1 cellular context compared by ENCODE assay signal in genomic region chr9:35560625-35561337, GRCh38.
TF ChIP-seq lines count a peak whose summit lies in the region.

No MANE protein-coding gene starts in this region.

TF ChIP-seq in HepG2, 621 proteins besides CTCF, POLR2A, EP300 and RAD21:
- no peak for TF ChIP-seq ZNF225 (CRISPR knock-in tag; IDR thresholded peaks at IDR 0.05)
- TF ChIP-seq ZNF878 (CRISPR knock-in tag; IDR thresholded peaks at IDR 0.05): no peak
- TF ChIP-seq SMARCC2 (IDR thresholded peaks at IDR 0.05): no peak
- no peak for TF ChIP-seq ELK4 (CRISPR knock-in tag; IDR thresholded peaks at IDR 0.05; ENCODE audit: borderline replicate concordance)
- TF ChIP-seq ZNF546 (CRISPR knock-in tag; conservative IDR thresholded peaks at IDR 0.05): no peak
- no peak for TF ChIP-seq SOX5 (CRISPR knock-in tag; IDR thresholded peaks at IDR 0.05; ENCODE audit: borderline replicate concordance)
- TF ChIP-seq ZNF251 (CRISPR knock-in tag; IDR thresholded peaks at IDR 0.05): no peak
- no peak for TF ChIP-seq ZNF234 (CRISPR knock-in tag; conservative IDR thresholded peaks at IDR 0.05)
- TF ChIP-seq ZNF850 (CRISPR knock-in tag; conservative IDR thresholded peaks at IDR 0.05): no peak
- TF ChIP-seq ZNF280B (CRISPR knock-in tag; IDR thresholded peaks at IDR 0.05; ENCODE audit: borderline replicate concordance): no peak
- TF ChIP-seq ZBTB10 (CRISPR knock-in tag; IDR thresholded peaks at IDR 0.05; ENCODE audit: borderline replicate concordance): no peak
- no peak for TF ChIP-seq ZSCAN22 (CRISPR knock-in tag; IDR thresholded peaks at IDR 0.05)
- TF ChIP-seq CREB1 (IDR thresholded peaks at IDR 0.05): no peak
- no peak for TF ChIP-seq CREB1 (CRISPR knock-in tag; IDR thresholded peaks at IDR 0.05)
- TF ChIP-seq CBX2 (IDR thresholded peaks at IDR 0.05; ENCODE audit: low read depth, low read length): no peak
- no peak for TF ChIP-seq CBX2 (CRISPR knock-in tag; IDR thresholded peaks at IDR 0.05; ENCODE audit: low read depth)
- no peak for TF ChIP-seq CAMTA2 (CRISPR knock-in tag; IDR thresholded peaks at IDR 0.05; ENCODE audit: borderline replicate concordance)
- no peak for TF ChIP-seq TOE1 (CRISPR knock-in tag; IDR thresholded peaks at IDR 0.05)
- no peak for TF ChIP-seq RBM39 (IDR thresholded peaks at IDR 0.05; ENCODE audit: low read depth, low read length, poor library complexity, severe bottlenecking)
- TF ChIP-seq MYPOP (CRISPR knock-in tag; IDR thresholded peaks at IDR 0.05): no peak
- TF ChIP-seq TRAFD1 (CRISPR knock-in tag; IDR thresholded peaks at IDR 0.05; ENCODE audit: borderline replicate concordance): no peak
